In genomic region chr20:63519765-63520593, GRCh38 we compare ENCODE assay signal across 1 cellular context.
TF ChIP-seq lines count a peak whose summit lies in the region.

No MANE protein-coding gene starts in this region.

TF ChIP-seq in GM12878, 131 proteins besides CTCF, POLR2A, EP300 and RAD21 (continued from another document):
- TF ChIP-seq DPF2 (IDR thresholded peaks at IDR 0.05) (0 out of 2 replicates have a peak, but pooled peaks have one; percentile 43), RELB (IDR thresholded peaks at IDR 0.05; ENCODE audit: low read depth) (no peak), TARDBP (IDR thresholded peaks at IDR 0.05; ENCODE audit: borderline replicate concordance) (no peak), SREBF1 (IDR thresholded peaks at IDR 0.05; ENCODE audit: low read length) (no peak), IRF5 (IDR thresholded peaks at IDR 0.05; ENCODE audit: borderline replicate concordance) (no peak), E2F8 (IDR thresholded peaks at IDR 0.05; ENCODE audit: low read depth, partially characterized antibody) (no peak), CHD2 (IDR thresholded peaks at IDR 0.05; ENCODE audit: borderline replicate concordance, low read depth, low read length) (no peak), MXI1 (IDR thresholded peaks at IDR 0.05; ENCODE audit: low read depth, low read length) (peak; percentile 72; the same call in 1 of the 2 replicates), HSF1 (IDR thresholded peaks at IDR 0.05; ENCODE audit: low read depth, low read length) (no peak), GABPA (IDR thresholded peaks at IDR 0.05; ENCODE audit: low read depth) (no peak), CHD1 (IDR thresholded peaks at IDR 0.05; ENCODE audit: low read depth, low read length) (no peak), MYB (IDR thresholded peaks at IDR 0.05; ENCODE audit: borderline replicate concordance, low read depth, low read length) (no peak), ZNF274 (IDR thresholded peaks at IDR 0.05; ENCODE audit: insufficient read depth, insufficient read length) (no peak), EGR1 (IDR thresholded peaks at IDR 0.05; ENCODE audit: borderline replicate concordance in 1 of 2, low read depth in 2 of 2, low read length in 2 of 2) (peak in 1 of 2 experiments; percentile 76; a peak in 2 of 3 replicates), E2F4 (IDR thresholded peaks at IDR 0.05; ENCODE audit: low read depth, low read length) (no peak), TCF3 (IDR thresholded peaks at IDR 0.05; ENCODE audit: borderline replicate concordance, insufficient read depth, low read depth, low read length) (no peak), CEBPB (IDR thresholded peaks at IDR 0.05; ENCODE audit: borderline replicate concordance in 1 of 2, low read depth in 2 of 2, low read length in 2 of 2) (no peak)
